In the genomic region with DNA sequence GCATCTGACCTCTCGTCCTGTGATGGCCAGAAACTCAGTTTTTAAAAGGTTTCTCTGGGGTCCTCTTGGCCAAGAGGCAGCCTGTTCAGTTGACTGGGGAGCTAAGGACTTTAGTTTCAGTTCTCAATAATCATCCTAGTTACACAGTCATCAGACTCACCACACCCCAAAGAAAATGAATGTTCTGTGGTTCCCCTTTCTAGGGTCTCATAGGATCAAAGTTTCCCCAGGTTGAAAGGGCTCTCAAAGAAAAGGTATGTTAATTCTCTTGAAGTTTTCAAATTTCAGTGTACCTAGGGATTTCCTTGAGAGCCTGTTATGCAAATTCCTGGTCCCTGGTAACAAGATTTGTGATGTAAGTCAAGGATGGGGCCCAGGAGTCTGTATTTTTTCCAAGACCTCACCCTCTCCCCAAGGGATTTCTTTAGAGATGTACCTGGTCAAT, we compare ENCODE assay signal across 1 cellular context.
TF ChIP-seq lines count a peak whose summit lies in the region.

No MANE protein-coding gene starts in this region.

TF ChIP-seq in GM12878, 131 proteins besides CTCF, POLR2A, EP300 and RAD21 (continued from another document and continues in another):
- TF ChIP-seq, protein P1, sequence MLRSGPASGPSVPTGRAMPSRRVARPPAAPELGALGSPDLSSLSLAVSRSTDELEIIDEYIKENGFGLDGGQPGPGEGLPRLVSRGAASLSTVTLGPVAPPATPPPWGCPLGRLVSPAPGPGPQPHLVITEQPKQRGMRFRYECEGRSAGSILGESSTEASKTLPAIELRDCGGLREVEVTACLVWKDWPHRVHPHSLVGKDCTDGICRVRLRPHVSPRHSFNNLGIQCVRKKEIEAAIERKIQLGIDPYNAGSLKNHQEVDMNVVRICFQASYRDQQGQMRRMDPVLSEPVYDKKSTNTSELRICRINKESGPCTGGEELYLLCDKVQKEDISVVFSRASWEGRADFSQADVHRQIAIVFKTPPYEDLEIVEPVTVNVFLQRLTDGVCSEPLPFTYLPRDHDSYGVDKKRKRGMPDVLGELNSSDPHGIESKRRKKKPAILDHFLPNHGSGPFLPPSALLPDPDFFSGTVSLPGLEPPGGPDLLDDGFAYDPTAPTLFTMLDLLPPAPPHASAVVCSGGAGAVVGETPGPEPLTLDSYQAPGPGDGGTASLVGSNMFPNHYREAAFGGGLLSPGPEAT (IDR thresholded peaks at IDR 0.05; ENCODE audit: low read depth), result peak; percentile 83
- TF ChIP-seq, protein P2, sequence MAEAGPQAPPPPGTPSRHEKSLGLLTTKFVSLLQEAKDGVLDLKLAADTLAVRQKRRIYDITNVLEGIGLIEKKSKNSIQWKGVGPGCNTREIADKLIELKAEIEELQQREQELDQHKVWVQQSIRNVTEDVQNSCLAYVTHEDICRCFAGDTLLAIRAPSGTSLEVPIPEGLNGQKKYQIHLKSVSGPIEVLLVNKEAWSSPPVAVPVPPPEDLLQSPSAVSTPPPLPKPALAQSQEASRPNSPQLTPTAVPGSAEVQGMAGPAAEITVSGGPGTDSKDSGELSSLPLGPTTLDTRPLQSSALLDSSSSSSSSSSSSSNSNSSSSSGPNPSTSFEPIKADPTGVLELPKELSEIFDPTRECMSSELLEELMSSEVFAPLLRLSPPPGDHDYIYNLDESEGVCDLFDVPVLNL (IDR thresholded peaks at IDR 0.05; ENCODE audit: low read depth, low read length), result no peak
- TF ChIP-seq NFXL1 (IDR thresholded peaks at IDR 0.05; ENCODE audit: borderline replicate concordance), result no peak
- TF ChIP-seq, protein P3, sequence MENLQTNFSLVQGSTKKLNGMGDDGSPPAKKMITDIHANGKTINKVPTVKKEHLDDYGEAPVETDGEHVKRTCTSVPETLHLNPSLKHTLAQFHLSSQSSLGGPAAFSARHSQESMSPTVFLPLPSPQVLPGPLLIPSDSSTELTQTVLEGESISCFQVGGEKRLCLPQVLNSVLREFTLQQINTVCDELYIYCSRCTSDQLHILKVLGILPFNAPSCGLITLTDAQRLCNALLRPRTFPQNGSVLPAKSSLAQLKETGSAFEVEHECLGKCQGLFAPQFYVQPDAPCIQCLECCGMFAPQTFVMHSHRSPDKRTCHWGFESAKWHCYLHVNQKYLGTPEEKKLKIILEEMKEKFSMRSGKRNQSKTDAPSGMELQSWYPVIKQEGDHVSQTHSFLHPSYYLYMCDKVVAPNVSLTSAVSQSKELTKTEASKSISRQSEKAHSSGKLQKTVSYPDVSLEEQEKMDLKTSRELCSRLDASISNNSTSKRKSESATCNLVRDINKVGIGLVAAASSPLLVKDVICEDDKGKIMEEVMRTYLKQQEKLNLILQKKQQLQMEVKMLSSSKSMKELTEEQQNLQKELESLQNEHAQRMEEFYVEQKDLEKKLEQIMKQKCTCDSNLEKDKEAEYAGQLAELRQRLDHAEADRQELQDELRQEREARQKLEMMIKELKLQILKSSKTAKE (IDR thresholded peaks at IDR 0.05; ENCODE audit: low read depth, poor library complexity, severe bottlenecking), result peak; percentile 93
- TF ChIP-seq ASH2L (IDR thresholded peaks at IDR 0.05; ENCODE audit: borderline replicate concordance, low read depth), result no peak
- 0 out of 2 replicates have a peak, but pooled peaks have one; percentile 8 for TF ChIP-seq MTA3 (IDR thresholded peaks at IDR 0.05; ENCODE audit: borderline replicate concordance, low read length)
- TF ChIP-seq, protein P4, sequence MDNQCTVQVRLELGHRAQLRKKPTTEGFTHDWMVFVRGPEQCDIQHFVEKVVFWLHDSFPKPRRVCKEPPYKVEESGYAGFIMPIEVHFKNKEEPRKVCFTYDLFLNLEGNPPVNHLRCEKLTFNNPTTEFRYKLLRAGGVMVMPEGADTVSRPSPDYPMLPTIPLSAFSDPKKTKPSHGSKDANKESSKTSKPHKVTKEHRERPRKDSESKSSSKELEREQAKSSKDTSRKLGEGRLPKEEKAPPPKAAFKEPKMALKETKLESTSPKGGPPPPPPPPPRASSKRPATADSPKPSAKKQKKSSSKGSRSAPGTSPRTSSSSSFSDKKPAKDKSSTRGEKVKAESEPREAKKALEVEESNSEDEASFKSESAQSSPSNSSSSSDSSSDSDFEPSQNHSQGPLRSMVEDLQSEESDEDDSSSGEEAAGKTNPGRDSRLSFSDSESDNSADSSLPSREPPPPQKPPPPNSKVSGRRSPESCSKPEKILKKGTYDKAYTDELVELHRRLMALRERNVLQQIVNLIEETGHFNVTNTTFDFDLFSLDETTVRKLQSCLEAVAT (IDR thresholded peaks at IDR 0.05), result peak; percentile 90
- peak; percentile 88 for TF ChIP-seq DPF2 (IDR thresholded peaks at IDR 0.05)
- no peak for TF ChIP-seq MYB (IDR thresholded peaks at IDR 0.05; ENCODE audit: borderline replicate concordance, low read depth, low read length)
- no peak for TF ChIP-seq SRF (IDR thresholded peaks at IDR 0.05; ENCODE audit: low read depth in 2 of 2, low read length in 2 of 2)
- TF ChIP-seq CHD1 (IDR thresholded peaks at IDR 0.05; ENCODE audit: low read depth, low read length), result no peak
- TF ChIP-seq PAX5 (IDR thresholded peaks at IDR 0.05; ENCODE audit: borderline replicate concordance, low read depth, low read length), result peak; percentile 36; the same call in 1 of the 2 replicates
- peak; percentile 6; the same call in 1 of the 2 replicates for TF ChIP-seq RAD51 (IDR thresholded peaks at IDR 0.05)
- no peak for TF ChIP-seq ZNF24 (IDR thresholded peaks at IDR 0.05)
- TF ChIP-seq TCF12 (IDR thresholded peaks at IDR 0.05; ENCODE audit: low read depth, low read length), result no peak
- TF ChIP-seq, protein P5, sequence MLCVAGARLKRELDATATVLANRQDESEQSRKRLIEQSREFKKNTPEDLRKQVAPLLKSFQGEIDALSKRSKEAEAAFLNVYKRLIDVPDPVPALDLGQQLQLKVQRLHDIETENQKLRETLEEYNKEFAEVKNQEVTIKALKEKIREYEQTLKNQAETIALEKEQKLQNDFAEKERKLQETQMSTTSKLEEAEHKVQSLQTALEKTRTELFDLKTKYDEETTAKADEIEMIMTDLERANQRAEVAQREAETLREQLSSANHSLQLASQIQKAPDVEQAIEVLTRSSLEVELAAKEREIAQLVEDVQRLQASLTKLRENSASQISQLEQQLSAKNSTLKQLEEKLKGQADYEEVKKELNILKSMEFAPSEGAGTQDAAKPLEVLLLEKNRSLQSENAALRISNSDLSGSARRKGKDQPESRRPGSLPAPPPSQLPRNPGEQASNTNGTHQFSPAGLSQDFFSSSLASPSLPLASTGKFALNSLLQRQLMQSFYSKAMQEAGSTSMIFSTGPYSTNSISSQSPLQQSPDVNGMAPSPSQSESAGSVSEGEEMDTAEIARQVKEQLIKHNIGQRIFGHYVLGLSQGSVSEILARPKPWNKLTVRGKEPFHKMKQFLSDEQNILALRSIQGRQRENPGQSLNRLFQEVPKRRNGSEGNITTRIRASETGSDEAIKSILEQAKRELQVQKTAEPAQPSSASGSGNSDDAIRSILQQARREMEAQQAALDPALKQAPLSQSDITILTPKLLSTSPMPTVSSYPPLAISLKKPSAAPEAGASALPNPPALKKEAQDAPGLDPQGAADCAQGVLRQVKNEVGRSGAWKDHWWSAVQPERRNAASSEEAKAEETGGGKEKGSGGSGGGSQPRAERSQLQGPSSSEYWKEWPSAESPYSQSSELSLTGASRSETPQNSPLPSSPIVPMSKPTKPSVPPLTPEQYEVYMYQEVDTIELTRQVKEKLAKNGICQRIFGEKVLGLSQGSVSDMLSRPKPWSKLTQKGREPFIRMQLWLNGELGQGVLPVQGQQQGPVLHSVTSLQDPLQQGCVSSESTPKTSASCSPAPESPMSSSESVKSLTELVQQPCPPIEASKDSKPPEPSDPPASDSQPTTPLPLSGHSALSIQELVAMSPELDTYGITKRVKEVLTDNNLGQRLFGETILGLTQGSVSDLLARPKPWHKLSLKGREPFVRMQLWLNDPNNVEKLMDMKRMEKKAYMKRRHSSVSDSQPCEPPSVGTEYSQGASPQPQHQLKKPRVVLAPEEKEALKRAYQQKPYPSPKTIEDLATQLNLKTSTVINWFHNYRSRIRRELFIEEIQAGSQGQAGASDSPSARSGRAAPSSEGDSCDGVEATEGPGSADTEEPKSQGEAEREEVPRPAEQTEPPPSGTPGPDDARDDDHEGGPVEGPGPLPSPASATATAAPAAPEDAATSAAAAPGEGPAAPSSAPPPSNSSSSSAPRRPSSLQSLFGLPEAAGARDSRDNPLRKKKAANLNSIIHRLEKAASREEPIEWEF (IDR thresholded peaks at IDR 0.05; ENCODE audit: insufficient replicate concordance, low read depth, low read length), result peak; percentile 48
- TF ChIP-seq RB1 (IDR thresholded peaks at IDR 0.05; ENCODE audit: borderline replicate concordance), result no peak
- no peak for TF ChIP-seq GATAD2B (conservative IDR thresholded peaks at IDR 0.05; ENCODE audit: low read depth)
- TF ChIP-seq ZNF622 (IDR thresholded peaks at IDR 0.05), result no peak
- no peak for TF ChIP-seq SUPT20H (IDR thresholded peaks at IDR 0.05; ENCODE audit: borderline replicate concordance, control insufficient read depth, low read depth, low read length)
- TF ChIP-seq SIN3A (IDR thresholded peaks at IDR 0.05; ENCODE audit: low read depth, low read length), result no peak
- no peak for TF ChIP-seq BRCA1 (IDR thresholded peaks at IDR 0.05; ENCODE audit: low read depth, low read length)
- TF ChIP-seq SREBF1 (IDR thresholded peaks at IDR 0.05; ENCODE audit: low read length), result no peak
- no peak for TF ChIP-seq ZSCAN29 (IDR thresholded peaks at IDR 0.05)
- 0 out of 2 replicates have a peak, but pooled peaks have one; percentile 19 for TF ChIP-seq JUND (IDR thresholded peaks at IDR 0.05; ENCODE audit: low read depth, low read length)
- no peak for TF ChIP-seq KLF5 (IDR thresholded peaks at IDR 0.05; ENCODE audit: partially characterized antibody)
- TF ChIP-seq, protein P6, sequence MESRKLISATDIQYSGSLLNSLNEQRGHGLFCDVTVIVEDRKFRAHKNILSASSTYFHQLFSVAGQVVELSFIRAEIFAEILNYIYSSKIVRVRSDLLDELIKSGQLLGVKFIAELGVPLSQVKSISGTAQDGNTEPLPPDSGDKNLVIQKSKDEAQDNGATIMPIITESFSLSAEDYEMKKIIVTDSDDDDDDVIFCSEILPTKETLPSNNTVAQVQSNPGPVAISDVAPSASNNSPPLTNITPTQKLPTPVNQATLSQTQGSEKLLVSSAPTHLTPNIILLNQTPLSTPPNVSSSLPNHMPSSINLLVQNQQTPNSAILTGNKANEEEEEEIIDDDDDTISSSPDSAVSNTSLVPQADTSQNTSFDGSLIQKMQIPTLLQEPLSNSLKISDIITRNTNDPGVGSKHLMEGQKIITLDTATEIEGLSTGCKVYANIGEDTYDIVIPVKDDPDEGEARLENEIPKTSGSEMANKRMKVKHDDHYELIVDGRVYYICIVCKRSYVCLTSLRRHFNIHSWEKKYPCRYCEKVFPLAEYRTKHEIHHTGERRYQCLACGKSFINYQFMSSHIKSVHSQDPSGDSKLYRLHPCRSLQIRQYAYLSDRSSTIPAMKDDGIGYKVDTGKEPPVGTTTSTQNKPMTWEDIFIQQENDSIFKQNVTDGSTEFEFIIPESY (IDR thresholded peaks at IDR 0.05), result no peak
- no peak for TF ChIP-seq KDM1A (IDR thresholded peaks at IDR 0.05; ENCODE audit: borderline replicate concordance)
- TF ChIP-seq TCF7 (IDR thresholded peaks at IDR 0.05; ENCODE audit: borderline replicate concordance), result peak; percentile 78
- TF ChIP-seq, protein P7, sequence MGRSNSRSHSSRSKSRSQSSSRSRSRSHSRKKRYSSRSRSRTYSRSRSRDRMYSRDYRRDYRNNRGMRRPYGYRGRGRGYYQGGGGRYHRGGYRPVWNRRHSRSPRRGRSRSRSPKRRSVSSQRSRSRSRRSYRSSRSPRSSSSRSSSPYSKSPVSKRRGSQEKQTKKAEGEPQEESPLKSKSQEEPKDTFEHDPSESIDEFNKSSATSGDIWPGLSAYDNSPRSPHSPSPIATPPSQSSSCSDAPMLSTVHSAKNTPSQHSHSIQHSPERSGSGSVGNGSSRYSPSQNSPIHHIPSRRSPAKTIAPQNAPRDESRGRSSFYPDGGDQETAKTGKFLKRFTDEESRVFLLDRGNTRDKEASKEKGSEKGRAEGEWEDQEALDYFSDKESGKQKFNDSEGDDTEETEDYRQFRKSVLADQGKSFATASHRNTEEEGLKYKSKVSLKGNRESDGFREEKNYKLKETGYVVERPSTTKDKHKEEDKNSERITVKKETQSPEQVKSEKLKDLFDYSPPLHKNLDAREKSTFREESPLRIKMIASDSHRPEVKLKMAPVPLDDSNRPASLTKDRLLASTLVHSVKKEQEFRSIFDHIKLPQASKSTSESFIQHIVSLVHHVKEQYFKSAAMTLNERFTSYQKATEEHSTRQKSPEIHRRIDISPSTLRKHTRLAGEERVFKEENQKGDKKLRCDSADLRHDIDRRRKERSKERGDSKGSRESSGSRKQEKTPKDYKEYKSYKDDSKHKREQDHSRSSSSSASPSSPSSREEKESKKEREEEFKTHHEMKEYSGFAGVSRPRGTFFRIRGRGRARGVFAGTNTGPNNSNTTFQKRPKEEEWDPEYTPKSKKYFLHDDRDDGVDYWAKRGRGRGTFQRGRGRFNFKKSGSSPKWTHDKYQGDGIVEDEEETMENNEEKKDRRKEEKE (IDR thresholded peaks at IDR 0.05), result no peak
- TF ChIP-seq YBX1 (IDR thresholded peaks at IDR 0.05), result no peak
- TF ChIP-seq ESRRA (IDR thresholded peaks at IDR 0.05; ENCODE audit: low read length), result no peak
- TF ChIP-seq, protein P8, sequence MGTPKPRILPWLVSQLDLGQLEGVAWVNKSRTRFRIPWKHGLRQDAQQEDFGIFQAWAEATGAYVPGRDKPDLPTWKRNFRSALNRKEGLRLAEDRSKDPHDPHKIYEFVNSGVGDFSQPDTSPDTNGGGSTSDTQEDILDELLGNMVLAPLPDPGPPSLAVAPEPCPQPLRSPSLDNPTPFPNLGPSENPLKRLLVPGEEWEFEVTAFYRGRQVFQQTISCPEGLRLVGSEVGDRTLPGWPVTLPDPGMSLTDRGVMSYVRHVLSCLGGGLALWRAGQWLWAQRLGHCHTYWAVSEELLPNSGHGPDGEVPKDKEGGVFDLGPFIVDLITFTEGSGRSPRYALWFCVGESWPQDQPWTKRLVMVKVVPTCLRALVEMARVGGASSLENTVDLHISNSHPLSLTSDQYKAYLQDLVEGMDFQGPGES (IDR thresholded peaks at IDR 0.05), result no peak
- no peak for TF ChIP-seq NFYA (IDR thresholded peaks at IDR 0.05; ENCODE audit: borderline replicate concordance, low read depth, low read length)
- peak; percentile 86 for TF ChIP-seq NR2F1 (conservative IDR thresholded peaks at IDR 0.05)
- TF ChIP-seq POLR2AphosphoS5 (IDR thresholded peaks at IDR 0.05; ENCODE audit: low read length), result no peak
- no peak; the same call in 1 of the 2 replicates for TF ChIP-seq CREB1 (IDR thresholded peaks at IDR 0.05; ENCODE audit: low read depth)
- 0 out of 2 replicates have a peak, but pooled peaks have one; percentile 32 for TF ChIP-seq MEF2A (IDR thresholded peaks at IDR 0.05; ENCODE audit: insufficient read depth, low read depth, low read length)
- peak; percentile 80; the same call in 1 of the 2 replicates for TF ChIP-seq NFIC (IDR thresholded peaks at IDR 0.05; ENCODE audit: low read depth, low read length)
- peak; percentile 43; the same call in 1 of the 2 replicates for TF ChIP-seq FOXM1 (IDR thresholded peaks at IDR 0.05; ENCODE audit: low read depth, low read length)
- peak; percentile 79 for TF ChIP-seq IKZF1 (conservative IDR thresholded peaks at IDR 0.05)
